ENCODE assay signal across 17 cellular contexts in genomic region chr20:39813190-39813829, GRCh38.
DNase-seq lines count a peak whose midpoint lies in the region; ATAC-seq lines count a peak whose summit lies in the region.
"Had no signal": no experiment of that assay in that cellular context is flagged by ENCODE, and none has a peak within 500 bp of the region (broad histone marks: within the 10 kb centered on the region; RNA-seq: fewer than 3 reads in every experiment).

No MANE protein-coding gene starts in this region.

- ATAC-seq in GM18867 (IDR thresholded peaks at IDR 0.05; ENCODE audit: unreplicated experiment) (peak; percentile 78), HG02571 (IDR thresholded peaks at IDR 0.05; ENCODE audit: unreplicated experiment) (peak; percentile 82), HG03469 (IDR thresholded peaks at IDR 0.05; ENCODE audit: unreplicated experiment) (peak; percentile 74)
- ATAC-seq: HCT116, PC-3 had no signal

- H3K36me3 Mint-ChIP-seq in activated T-cell treated with anti-CD3 and anti-CD28 coated beads, Interleukin-2, amount 50 U/mL, for 24 hours (ENCODE audit: low read depth) = no peaks in the 10 kb centered on the region
- H3K36me3 Mint-ChIP-seq: CD8-positive, alpha-beta memory T cell had no signal

- no peaks in the 10 kb centered on the region for H3K9me3 Mint-ChIP-seq in activated T-cell treated with anti-CD3 and anti-CD28 coated beads, Interleukin-2, amount 50 U/mL, for 24 hours
- H3K9me3 Mint-ChIP-seq: CD8-positive, alpha-beta memory T cell had no signal

- H3K4me1 Mint-ChIP-seq in activated T-cell treated with anti-CD3 and anti-CD28 coated beads, Interleukin-2, amount 50 U/mL, for 24 hours (ENCODE audit: low read depth) = no peaks in the 10 kb centered on the region
- H3K4me1 Mint-ChIP-seq: CD8-positive, alpha-beta memory T cell had no signal

- H3K27ac Mint-ChIP-seq in activated T-cell treated with anti-CD3 and anti-CD28 coated beads, Interleukin-2, amount 50 U/mL, for 24 hours = no peak overlapping the region
- H3K27ac Mint-ChIP-seq: CD8-positive, alpha-beta memory T cell had no signal

- DNase-seq in superior temporal gyrus (ENCODE audit: extremely low spot score) (peak; percentile 29), T-helper 1 cell (no peak)
- DNase-seq in activated T-cell treated with anti-CD3 and anti-CD28 coated beads, Interleukin-2, amount 50 U/mL, for 24 hours = no peak
- DNase-seq in activated CD4-positive, alpha-beta T cell treated with anti-CD3 and anti-CD28 coated beads, Interleukin-2, amount 50 U/mL, for 4 hours = no peak
- DNase-seq: BE2C; CD8-positive, alpha-beta memory T cell; DND-41; GDM1; MV-4-11; NCI-H1436; NCI-H2107; PC-3; SW 1271 had no signal

- H3K4me3 Mint-ChIP-seq in activated T-cell treated with anti-CD3 and anti-CD28 coated beads, Interleukin-2, amount 50 U/mL, for 24 hours = no peak overlapping the region
- H3K4me3 Mint-ChIP-seq: CD8-positive, alpha-beta memory T cell had no signal

- no peaks in the 10 kb centered on the region for H3K27me3 Mint-ChIP-seq in activated T-cell treated with anti-CD3 and anti-CD28 coated beads, Interleukin-2, amount 50 U/mL, for 24 hours
